8 cellular contexts compared by ENCODE assay signal in genomic region chr6:31836676-31837611, GRCh38. TPM values are rescaled to one million over a fixed set of nuclear protein-coding genes. Genes with fewer than 3 reads are reported as not detected.
DNase-seq lines count a peak whose midpoint lies in the region; ATAC-seq and TF ChIP-seq lines count a peak whose summit lies in the region.

No MANE protein-coding gene starts in this region.

- DNase-seq in OCI-M1 (lab: John Stamatoyannopoulos, UW) (peak; percentile 43), neural crest cell (ENCODE audit: low read depth, low spot score) (no peak), activated gamma-delta T cell treated with Interleukin-2 at 50 U/mL for 16 hours (no peak), H4 (ENCODE audit: low spot score) (no peak)

- peaks cover 41% of the 10 kb centered on the region for H3K4me1 Mint-ChIP-seq in neural crest cell

- H3K27me3 ChIP-seq in endocrine pancreas (ENCODE audit: control insufficient read depth, insufficient read depth, low read length): no peaks in the 10 kb centered on the region

- H3K36me3 Mint-ChIP-seq in neural crest cell (ENCODE audit: low read depth): peaks cover 43% of the 10 kb centered on the region

- H3K4me1 ChIP-seq in ES-I3 (ENCODE audit: insufficient read depth, low read length): peaks cover 17% of the 10 kb centered on the region
- peaks cover 6% of the 10 kb centered on the region for H3K4me1 ChIP-seq in endocrine pancreas (ENCODE audit: control insufficient read depth, insufficient read depth, low read length)

- H3K9ac ChIP-seq in ES-I3 (ENCODE audit: low read depth, low read length) (peak overlapping the region; percentile 100), endocrine pancreas (ENCODE audit: control insufficient read depth, insufficient read depth, low read length) (peak overlapping the region; percentile 31)

- peak overlapping the region; percentile 46 for H3K27ac Mint-ChIP-seq in neural crest cell (ENCODE audit: unreplicated experiment)

- peak overlapping the region; percentile 71 for H3K4me3 ChIP-seq in endocrine pancreas (ENCODE audit: control insufficient read depth, insufficient read depth, low read length)

- H3K4me3 Mint-ChIP-seq in neural crest cell: peak overlapping the region; percentile 98

- no peak for TF ChIP-seq CTCF in neural crest cell (conservative IDR thresholded peaks at IDR 0.05)

- H3K9me3 Mint-ChIP-seq in neural crest cell: no peaks in the 10 kb centered on the region

- ATAC-seq in GM21528 (IDR thresholded peaks at IDR 0.05; ENCODE audit: low FRiP score, unreplicated experiment) (no peak), GM18873 (IDR thresholded peaks at IDR 0.05; ENCODE audit: low FRiP score, unreplicated experiment) (no peak)

- H3K9me3 ChIP-seq in ES-I3 (ENCODE audit: control insufficient read depth, insufficient read depth, low read length): no peaks in the 10 kb centered on the region
- H3K9me3 ChIP-seq in endocrine pancreas (ENCODE audit: control insufficient read depth, low read length): no peaks in the 10 kb centered on the region

- H3K36me3 ChIP-seq in ES-I3 (ENCODE audit: insufficient read depth, low read length): peaks cover 48% of the 10 kb centered on the region
- H3K36me3 ChIP-seq in endocrine pancreas (ENCODE audit: control insufficient read depth, insufficient read depth, low read length): peaks cover 4% of the 10 kb centered on the region

- no peaks in the 10 kb centered on the region for H3K27me3 Mint-ChIP-seq in neural crest cell (ENCODE audit: low read depth)

RNA-seq across cellular contexts. Expression of gene HSPA1B, which starts 9.4 kb away (rescaled TPM):
- 78.5 and 82.5 TPM in 2 replicates for total RNA-seq in neural crest cell
- 84.4 and 109 TPM in 2 replicates for total RNA-seq in H4 (2014; rRNA removed; shearing (Covaris generic))

RNA-seq across cellular contexts. Expression of gene HSPA1A, which starts 21.6 kb away (rescaled TPM):
- 70.3 and 72.3 TPM in 2 replicates for total RNA-seq in neural crest cell
- 29.8 and 31.5 TPM in 2 replicates for total RNA-seq in H4 (2014; rRNA removed; shearing (Covaris generic))

RNA-seq across cellular contexts. Expression of gene HSPA1L, which starts 21.9 kb away (rescaled TPM):
- total RNA-seq in neural crest cell: 1.5 and 1.8 TPM in 2 replicates
- 0.85 and 1.0 TPM in 2 replicates for total RNA-seq in H4 (2014; rRNA removed; shearing (Covaris generic))

RNA-seq across cellular contexts. Expression of gene NEU1, which starts 25.7 kb away (rescaled TPM):
- total RNA-seq in neural crest cell: 46.3 and 49.9 TPM in 2 replicates
- total RNA-seq in H4 (2014; rRNA removed; shearing (Covaris generic)): 91.5 and 101 TPM in 2 replicates

RNA-seq across cellular contexts. Expression of gene LSM2, which starts 30.2 kb away (rescaled TPM):
- 122 and 135 TPM in 2 replicates for total RNA-seq in neural crest cell
- total RNA-seq in H4 (2014; rRNA removed; shearing (Covaris generic)): 108 and 123 TPM in 2 replicates
